8 cellular contexts compared by ENCODE assay signal in genomic region chr6:89984926-89985743, GRCh38.
DNase-seq lines count a peak whose midpoint lies in the region; ATAC-seq and TF ChIP-seq lines count a peak whose summit lies in the region.

No MANE protein-coding gene starts in this region.

- H3K4me3 ChIP-seq in ACC112 (ENCODE audit: low read depth, low read length) = no peak overlapping the region
- H3K4me3 ChIP-seq in choroid plexus epithelial cell (ENCODE audit: low read depth, low read length) = no peak overlapping the region
- H3K4me3 ChIP-seq in CD8-positive, alpha-beta memory T cell (ENCODE audit: low read length) = no peak overlapping the region

- H3K27me3 Mint-ChIP-seq in IgD-negative memory B cell (no peaks in the 10 kb centered on the region), memory B cell (no peaks in the 10 kb centered on the region)
- H3K27me3 Mint-ChIP-seq in CD8-positive, alpha-beta memory T cell = no peaks in the 10 kb centered on the region

- peaks cover 23% of the 10 kb centered on the region for H3K4me1 ChIP-seq in ACC112 (ENCODE audit: control insufficient read depth, insufficient read depth, low read length, unreplicated experiment)
- no peaks in the 10 kb centered on the region for H3K4me1 ChIP-seq in CD8-positive, alpha-beta memory T cell (ENCODE audit: insufficient read depth, low read length)

- CTCF ChIA-PET in CD8-positive, alpha-beta memory T cell (lab: Charles Lee) = interaction anchor here (0.7 to 1.1 kb wide), 2 partner anchors 45 to 120 kb away, joined by 3 to 4 read pairs; no protein-coding TSS in a partner anchor

- H3K27ac Mint-ChIP-seq in IgD-negative memory B cell = peak overlapping the region in 2 of 3 donors; percentile 48 to 62
- H3K27ac Mint-ChIP-seq in memory B cell = peak overlapping the region; percentile 53
- H3K27ac Mint-ChIP-seq in CD8-positive, alpha-beta memory T cell = peak overlapping the region in 2 of 8 donors; percentile 28 to 49

- H3K9me3 ChIP-seq in CD8-positive, alpha-beta memory T cell (ENCODE audit: low read length) = no peaks in the 10 kb centered on the region

- H3K27me3 ChIP-seq in ACC112 (ENCODE audit: insufficient read depth, low read length) = no peaks in the 10 kb centered on the region
- H3K27me3 ChIP-seq in CD8-positive, alpha-beta memory T cell (ENCODE audit: insufficient read depth, low read length, poor library complexity, severe bottlenecking) = no peaks in the 10 kb centered on the region

- H3K79me2 ChIP-seq in ACC112 (ENCODE audit: control insufficient read depth, insufficient read depth, low read length, unreplicated experiment) = no peaks in the 10 kb centered on the region

- peak overlapping the region; percentile 42 for H2AFZ ChIP-seq in ACC112 (ENCODE audit: low read length, unreplicated experiment)

- no peak for ATAC-seq in memory B cell (ENCODE audit: low read depth)
- no peak for ATAC-seq in HG02610 (IDR thresholded peaks at IDR 0.05; ENCODE audit: unreplicated experiment)
- ATAC-seq in GM21619 (IDR thresholded peaks at IDR 0.05; ENCODE audit: unreplicated experiment) = no peak

- peak; percentile 49 for DNase-seq in choroid plexus epithelial cell (ENCODE audit: low read depth)
- DNase-seq in memory B cell (ENCODE audit: low spot score in 2 of 2) = no peak
- DNase-seq in HPDE6-E6E7 (ENCODE audit: extremely low spot score) = no peak
- DNase-seq in CD8-positive, alpha-beta memory T cell = no peak

- TF ChIP-seq CTCF in choroid plexus epithelial cell (conservative IDR thresholded peaks at IDR 0.05; ENCODE audit: low read depth, low read length) = no peak

- H3K9me3 Mint-ChIP-seq in IgD-negative memory B cell (no peaks in the 10 kb centered on the region), memory B cell (no peaks in the 10 kb centered on the region)
- no peaks in the 10 kb centered on the region for H3K9me3 Mint-ChIP-seq in CD8-positive, alpha-beta memory T cell

- H3K4me3 Mint-ChIP-seq in IgD-negative memory B cell (no peak overlapping the region), memory B cell (no peak overlapping the region)
- H3K4me3 Mint-ChIP-seq in CD8-positive, alpha-beta memory T cell = no peak overlapping the region

- H3K27ac ChIP-seq in ACC112 (ENCODE audit: low read depth, low read length) = peak overlapping the region; percentile 48
- no peak overlapping the region for H3K27ac ChIP-seq in CD8-positive, alpha-beta memory T cell (ENCODE audit: low read depth, low read length)

- no peaks in the 10 kb centered on the region for H3K36me3 ChIP-seq in ACC112 (ENCODE audit: insufficient read depth, low read length)
- H3K36me3 ChIP-seq in CD8-positive, alpha-beta memory T cell (ENCODE audit: insufficient read depth, low read length) = no peaks in the 10 kb centered on the region

- peaks cover 5 to 8% (median 8%) of the 10 kb centered on the region in 3 donors for H3K4me1 Mint-ChIP-seq in IgD-negative memory B cell
- H3K4me1 Mint-ChIP-seq in memory B cell = peaks cover 22% of the 10 kb centered on the region
- peaks cover 4 to 48% (median 15%) of the 10 kb centered on the region in 3 donors for H3K4me1 Mint-ChIP-seq in CD8-positive, alpha-beta memory T cell

- peaks cover 3% of the 10 kb centered on the region for H3K36me3 Mint-ChIP-seq in IgD-negative memory B cell
- peaks cover 15% of the 10 kb centered on the region for H3K36me3 Mint-ChIP-seq in memory B cell
- peaks cover 0 to 29% (median 5%) of the 10 kb centered on the region in 3 donors for H3K36me3 Mint-ChIP-seq in CD8-positive, alpha-beta memory T cell

- POLR2A ChIA-PET in CD8-positive, alpha-beta memory T cell (lab: Charles Lee) = no interaction called here
